In the genomic region with DNA sequence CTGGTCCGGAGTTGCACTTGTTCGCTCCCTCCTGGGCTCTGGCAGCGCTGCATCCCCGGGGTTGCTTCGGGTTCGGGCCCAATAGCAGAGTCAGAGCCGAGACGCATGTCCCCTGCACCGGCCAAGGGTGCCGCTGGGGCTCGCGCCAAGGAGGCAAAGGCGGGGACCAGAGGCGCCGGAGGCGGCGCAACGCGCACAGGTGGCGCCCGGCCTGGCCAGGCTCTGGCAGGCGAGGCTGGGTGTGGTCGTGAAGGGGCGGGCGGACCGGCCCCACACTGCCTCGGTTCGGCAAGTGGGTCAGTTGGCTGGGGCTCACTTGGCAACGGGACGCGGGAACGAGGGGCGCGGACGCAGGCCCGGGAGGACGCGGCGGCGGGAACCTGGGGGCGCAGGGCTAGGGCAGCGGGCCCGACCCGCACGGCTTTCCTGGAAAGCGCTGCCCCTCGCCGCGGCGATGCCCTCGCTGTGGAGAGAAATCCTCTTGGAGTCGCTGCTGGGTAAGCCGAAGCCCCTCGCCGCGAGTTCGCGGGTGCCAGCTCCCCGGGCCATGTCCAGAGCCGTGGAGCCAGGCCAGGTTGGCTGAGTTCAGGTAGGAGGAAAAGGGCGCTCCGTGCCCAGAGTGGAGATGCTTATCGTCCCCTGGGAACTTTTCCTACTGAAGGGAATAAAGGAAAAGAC, we compare ENCODE assay signal across 11 cellular contexts. TPM values are rescaled to one million over a fixed set of nuclear protein-coding genes. Genes with fewer than 3 reads are reported as not detected.
DNase-seq lines count a peak whose midpoint lies in the region; ATAC-seq and TF ChIP-seq lines count a peak whose summit lies in the region.
"Had no signal": no experiment of that assay in that cellular context is flagged by ENCODE, and none has a peak within 500 bp of the region (broad histone marks: within the 10 kb centered on the region; RNA-seq: fewer than 3 reads in every experiment).

A gene (plus strand): TSS at position 300 of the 678 bp plus-strand sequence. CDS start 155 bp downstream, at position 455.

- TF ChIP-seq CTCF in suprapubic skin (IDR thresholded peaks at IDR 0.05), result no peak

- H3K4me3 ChIP-seq in ectodermal cell (ENCODE audit: insufficient read depth, low read depth, low read length) (peak within 1 kb of the TSS; percentile 36), suprapubic skin (peak within 1 kb of the TSS; percentile 54)

- no peaks in the 10 kb centered on the region for H3K36me3 ChIP-seq in ectodermal cell (ENCODE audit: control insufficient read depth, insufficient read depth, low read length)
- H3K36me3 ChIP-seq in suprapubic skin, result no peaks in the 10 kb centered on the region

- TF ChIP-seq EP300 in suprapubic skin (IDR thresholded peaks at IDR 0.05), result no peak

- peaks cover 47% of the 10 kb centered on the region for H3K27me3 Mint-ChIP-seq in activated naive CD4-positive, alpha-beta T cell treated with anti-CD3 and anti-CD28 coated beads, Interleukin-2, amount 50 U/mL, for 24 hours
- H3K27me3 Mint-ChIP-seq in activated naive CD4-positive, alpha-beta T cell treated with anti-CD3 and anti-CD28 coated beads, Interleukin-2, amount 10 ng/mL, durations not matched to agents 7 days and 5 days, result peaks cover 49% of the 10 kb centered on the region

- H3K27ac Mint-ChIP-seq in activated naive CD4-positive, alpha-beta T cell treated with anti-CD3 and anti-CD28 coated beads, Interleukin-2, amount 50 U/mL, for 24 hours, result peak within 1 kb of the TSS; percentile 13
- H3K27ac Mint-ChIP-seq in activated naive CD4-positive, alpha-beta T cell treated with anti-CD3 and anti-CD28 coated beads, Interleukin-2, amount 10 ng/mL, durations not matched to agents 7 days and 5 days, result no peak within 1 kb of the TSS
- H3K27ac Mint-ChIP-seq: activated naive CD4-positive, alpha-beta T cell treated with anti-CD3 and anti-CD28 coated beads for 36 hours; stimulated activated memory B cell treated with anti-CD40 and anti-IgM and Interleukin-4, amounts not matched to agents 10 μg/mL and 1 μg/mL and 100 μg/mL, for 72 hours had no signal

- DNase-seq in activated naive CD4-positive, alpha-beta T cell treated with anti-CD3 and anti-CD28 coated beads, Interleukin-2, amount 10 ng/mL, durations not matched to agents 7 days and 5 days, result no peak
- DNase-seq in kidney tubule cell (ENCODE audit: low spot score) (peak; percentile 55), suprapubic skin (ENCODE audit: low spot score in 2 of 2) (no peak), HCEC 1CT (no peak), NCI-H1694 treated with DMSO at 0.1 percent for 48 hours (lab: John Stamatoyannopoulos, UW) (no peak)
- DNase-seq: activated naive CD4-positive, alpha-beta T cell treated with anti-CD3 and anti-CD28 coated beads for 36 hours; NCI-H1417 had no signal

- H3K4me1 ChIP-seq in ectodermal cell (ENCODE audit: control insufficient read depth, insufficient read depth, low read length), result peaks cover 6% of the 10 kb centered on the region
- H3K4me1 ChIP-seq in suprapubic skin, result peaks cover 25% of the 10 kb centered on the region

- H3K4me3 Mint-ChIP-seq in activated naive CD4-positive, alpha-beta T cell treated with anti-CD3 and anti-CD28 coated beads, Interleukin-2, amount 50 U/mL, for 24 hours, result no peak within 1 kb of the TSS
- H3K4me3 Mint-ChIP-seq in activated naive CD4-positive, alpha-beta T cell treated with anti-CD3 and anti-CD28 coated beads, Interleukin-2, amount 10 ng/mL, durations not matched to agents 7 days and 5 days, result no peak within 1 kb of the TSS
- H3K4me3 Mint-ChIP-seq: activated naive CD4-positive, alpha-beta T cell treated with anti-CD3 and anti-CD28 coated beads for 36 hours; stimulated activated memory B cell treated with anti-CD40 and anti-IgM and Interleukin-4, amounts not matched to agents 10 μg/mL and 1 μg/mL and 100 μg/mL, for 72 hours had no signal

- H3K9me3 Mint-ChIP-seq in activated naive CD4-positive, alpha-beta T cell treated with anti-CD3 and anti-CD28 coated beads, Interleukin-2, amount 50 U/mL, for 24 hours, result peaks cover 13% of the 10 kb centered on the region
- H3K9me3 Mint-ChIP-seq in activated naive CD4-positive, alpha-beta T cell treated with anti-CD3 and anti-CD28 coated beads, Interleukin-2, amount 10 ng/mL, durations not matched to agents 7 days and 5 days, result no peaks in the 10 kb centered on the region

- no peaks in the 10 kb centered on the region for H3K36me3 Mint-ChIP-seq in activated naive CD4-positive, alpha-beta T cell treated with anti-CD3 and anti-CD28 coated beads, Interleukin-2, amount 50 U/mL, for 24 hours
- no peaks in the 10 kb centered on the region for H3K36me3 Mint-ChIP-seq in activated naive CD4-positive, alpha-beta T cell treated with anti-CD3 and anti-CD28 coated beads, Interleukin-2, amount 10 ng/mL, durations not matched to agents 7 days and 5 days
- H3K36me3 Mint-ChIP-seq: stimulated activated memory B cell treated with anti-CD40 and anti-IgM and Interleukin-4, amounts not matched to agents 10 μg/mL and 1 μg/mL and 100 μg/mL, for 72 hours had no signal

- WGBS in ectodermal cell, 2 experiments, result 7% methylated on average over 63 of the region's 63 CpGs
- WGBS in suprapubic skin, result 4% methylated on average over 3 of the region's 63 CpGs

- H3K9me3 ChIP-seq in ectodermal cell (ENCODE audit: control insufficient read depth, low read length) (no peaks in the 10 kb centered on the region), suprapubic skin (no peaks in the 10 kb centered on the region)

- CTCF ChIA-PET in activated naive CD4-positive, alpha-beta T cell treated with anti-CD3 and anti-CD28 coated beads, Interleukin-2, amount 10 ng/mL, durations not matched to agents 7 days and 5 days (lab: Charles Lee), result interaction anchor here (0.7 kb wide), 1 partner anchor 671 kb away, joined by 3 read pairs; no protein-coding TSS in a partner anchor

- no peak for TF ChIP-seq POLR2A in suprapubic skin (IDR thresholded peaks at IDR 0.05)

- H3K27ac ChIP-seq in ectodermal cell (ENCODE audit: insufficient read depth, low read depth, low read length, poor library complexity, severe bottlenecking) (no peak within 1 kb of the TSS), suprapubic skin (peak within 1 kb of the TSS; percentile 75)

- ATAC-seq in GM19455 (IDR thresholded peaks at IDR 0.05; ENCODE audit: unreplicated experiment), result no peak
- ATAC-seq: stimulated activated memory B cell treated with anti-CD40 and anti-IgM and Interleukin-4, amounts not matched to agents 10 μg/mL and 1 μg/mL and 100 μg/mL, for 72 hours had no signal

- H3K4me1 Mint-ChIP-seq in activated naive CD4-positive, alpha-beta T cell treated with anti-CD3 and anti-CD28 coated beads, Interleukin-2, amount 50 U/mL, for 24 hours, result no peaks in the 10 kb centered on the region
- no peaks in the 10 kb centered on the region for H3K4me1 Mint-ChIP-seq in activated naive CD4-positive, alpha-beta T cell treated with anti-CD3 and anti-CD28 coated beads, Interleukin-2, amount 10 ng/mL, durations not matched to agents 7 days and 5 days
- H3K4me1 Mint-ChIP-seq: stimulated activated memory B cell treated with anti-CD40 and anti-IgM and Interleukin-4, amounts not matched to agents 10 μg/mL and 1 μg/mL and 100 μg/mL, for 72 hours had no signal

- peaks cover 47% of the 10 kb centered on the region for H3K27me3 ChIP-seq in ectodermal cell (ENCODE audit: control insufficient read depth, insufficient read depth, low read length, poor library complexity, severe bottlenecking)
- peaks cover 19% of the 10 kb centered on the region for H3K27me3 ChIP-seq in suprapubic skin

RNA-seq across cellular contexts. Expression of the gene that starts here (rescaled TPM):
- polyA plus RNA-seq in ectodermal cell (2013, experiment 1 of 4), result not detected
- not detected for polyA plus RNA-seq in ectodermal cell (2013, experiment 2 of 4)
- polyA plus RNA-seq in ectodermal cell (2013, experiment 3 of 4), result not detected
- polyA plus RNA-seq in ectodermal cell (2013, experiment 4 of 4), result not detected
- 10 to 100 TPM; 31.5 to 51.6 (median 39.6) TPM for total RNA-seq in suprapubic skin
- total RNA-seq: activated naive CD4-positive, alpha-beta T cell treated with anti-CD3 and anti-CD28 coated beads for 36 hours had no signal
